11 cellular contexts compared by ENCODE assay signal in the genomic region with DNA sequence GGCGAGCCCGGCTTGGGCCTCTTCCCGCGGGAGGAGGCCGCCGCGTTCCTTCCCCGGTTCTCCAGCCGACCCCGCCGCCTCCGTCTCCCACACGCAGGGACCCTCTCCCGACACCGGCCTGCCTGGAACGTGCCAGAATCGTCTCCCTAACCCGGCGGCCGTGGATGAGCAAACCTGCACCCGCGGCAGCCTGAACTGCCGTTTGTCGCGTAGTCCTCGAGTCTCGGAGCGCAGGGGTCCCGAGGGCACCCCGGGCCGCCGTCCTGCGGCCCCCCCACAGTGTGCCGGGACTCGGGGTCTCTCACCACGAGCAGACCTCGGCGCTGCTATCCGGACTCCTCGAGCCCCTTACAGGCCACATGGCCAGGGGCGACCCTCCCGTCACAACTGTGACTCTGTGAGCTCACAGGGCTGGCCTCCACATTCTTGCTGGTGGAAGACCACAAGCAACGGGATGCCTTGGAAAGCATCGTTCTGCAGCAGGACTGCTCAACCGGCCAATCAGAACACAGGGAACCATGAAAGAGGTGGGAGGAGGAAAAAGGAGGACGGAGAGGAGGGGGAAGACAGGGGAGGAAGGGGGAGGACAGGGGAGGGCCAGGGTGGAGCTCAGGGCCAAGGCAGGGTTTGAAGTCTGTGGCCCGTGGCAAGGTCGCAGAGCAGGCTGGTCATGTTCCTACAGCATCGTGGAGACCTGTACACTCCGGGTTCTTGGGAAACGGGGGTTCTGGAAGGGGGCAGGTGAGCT.
DNase-seq lines count a peak whose midpoint lies in the region; ATAC-seq lines count a peak whose summit lies in the region.
"Had no signal": no experiment of that assay in that cellular context is flagged by ENCODE, and none has a peak within 500 bp of the region (broad histone marks: within the 10 kb centered on the region; RNA-seq: fewer than 3 reads in every experiment).

No MANE protein-coding gene starts in this region.

- H3K27me3 ChIP-seq in right cardiac atrium (ENCODE audit: control insufficient read depth, insufficient read depth), result no peaks in the 10 kb centered on the region

- H3K36me3 Mint-ChIP-seq in T-helper 17 cell (ENCODE audit: low read depth), result no peaks in the 10 kb centered on the region

- intact Hi-C loops in right cardiac atrium (cut with DNase I), result no loop called here

- H3K27me3 Mint-ChIP-seq in T-helper 17 cell, result no peaks in the 10 kb centered on the region

- WGBS in right cardiac atrium, result 40% methylated on average over 51 of the region's 51 CpGs

- no peaks in the 10 kb centered on the region for H3K4me1 ChIP-seq in right cardiac atrium (ENCODE audit: control insufficient read depth, insufficient read depth, low read length)

- H3K27ac ChIP-seq in right cardiac atrium (ENCODE audit: low read length) (no peak overlapping the region), skin epidermis (peak overlapping the region in 10 of 21 experiments; percentile 4 to 67 (median 47))
- H3K27ac ChIP-seq: RWPE1 had no signal

- no peak for ATAC-seq in T-helper 17 cell
- peak; percentile 17 to 21 for ATAC-seq in right cardiac atrium
- ATAC-seq in HG03039 (IDR thresholded peaks at IDR 0.05; ENCODE audit: unreplicated experiment), result no peak
- no peak for ATAC-seq in HG03342 (IDR thresholded peaks at IDR 0.05; ENCODE audit: unreplicated experiment)

- peaks cover 15% of the 10 kb centered on the region for H3K4me1 Mint-ChIP-seq in T-helper 17 cell

- DNase-seq in DMS53 treated with DMSO at 0.1 percent for 48 hours (lab: John Stamatoyannopoulos, UW; ENCODE audit: unreplicated experiment), result peak; percentile 22
- no peak for DNase-seq in T-helper 17 cell
- DNase-seq in right cardiac atrium, result no peak
- no peak for DNase-seq in NCI-H1105 (lab: John Stamatoyannopoulos, UW)
- no peak for DNase-seq in HK-2 (ENCODE audit: unreplicated experiment)
- DNase-seq: EL, NCI-H1436 treated with DMSO at 0.1 percent for 48 hours had no signal

- H3K27ac Mint-ChIP-seq in T-helper 17 cell, result no peak overlapping the region

- peak overlapping the region; percentile 47 for H3K4me3 ChIP-seq in right cardiac atrium (ENCODE audit: low read length)
- peak overlapping the region; percentile 16 to 37 (median 34) for H3K4me3 ChIP-seq in skin epidermis

- H3K4me3 Mint-ChIP-seq in T-helper 17 cell, result peak overlapping the region; percentile 56

- H3K9me3 ChIP-seq in T-helper 17 cell (ENCODE audit: control insufficient read depth, low read length, poor library complexity, severe bottlenecking), result no peaks in the 10 kb centered on the region
- no peaks in the 10 kb centered on the region for H3K9me3 ChIP-seq in right cardiac atrium (ENCODE audit: control insufficient read depth, low read length)

Comparison
In these comparisons a context has a peak if more than half of its experiments do, and no peak if none do; other contexts are left out.
1. ATAC-seq: peak in right cardiac atrium (2 of 2); none in T-helper 17 cell (single experiment), HG03039 (single experiment) and HG03342 (single experiment).